In the genomic region with DNA sequence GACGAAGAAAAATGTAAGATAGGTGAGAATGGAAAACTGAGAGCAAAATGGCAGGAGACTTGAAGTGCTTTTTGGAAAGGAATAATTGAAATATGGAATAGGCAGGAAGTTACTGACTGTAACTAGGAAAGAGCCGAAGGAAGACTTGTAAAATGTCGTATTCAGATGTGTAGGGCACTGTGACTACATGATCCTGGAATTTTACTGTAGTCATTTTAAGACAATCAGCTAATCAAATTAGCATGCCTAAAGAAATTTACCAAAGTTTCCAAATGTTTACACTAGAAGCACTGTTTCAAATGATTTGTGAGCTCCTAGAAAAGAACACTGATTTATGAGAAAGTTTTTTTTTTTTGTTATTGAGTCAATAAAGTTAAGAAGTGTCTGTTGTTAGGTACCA, we compare ENCODE assay signal across 23 cellular contexts. TPM values are rescaled to one million over a fixed set of nuclear protein-coding genes. Genes with fewer than 3 reads are reported as not detected.
DNase-seq lines count a peak whose midpoint lies in the region; ATAC-seq, FAIRE-seq and TF ChIP-seq lines count a peak whose summit lies in the region.
"Had no signal": no experiment of that assay in that cellular context is flagged by ENCODE, and none has a peak within 500 bp of the region (broad histone marks: within the 10 kb centered on the region; RNA-seq: fewer than 3 reads in every experiment).

No MANE protein-coding gene starts in this region.

- H3K9me2 ChIP-seq in GM23248 (ENCODE audit: insufficient read depth) = no peaks in the 10 kb centered on the region

- CTCF ChIA-PET in IMR-90 (lab: Yijun Ruan, JAX) = interaction anchor here (1.3 kb wide), 1 partner anchor 9 kb away, joined by 3 read pairs; no protein-coding TSS in a partner anchor
- CTCF ChIA-PET in endothelial cell of umbilical vein (lab: Charles Lee) = interaction anchor here (0.7 kb wide), 1 partner anchor 120 kb away, joined by 3 read pairs; no protein-coding TSS in a partner anchor

- H4K91ac ChIP-seq in IMR-90 (ENCODE audit: insufficient read depth, low read depth, low read length) = no peak overlapping the region

- H2BK15ac ChIP-seq in IMR-90 (ENCODE audit: low read depth, low read length) = no peak overlapping the region

- H3K9me3 Mint-ChIP-seq in immature natural killer cell = no peaks in the 10 kb centered on the region
- H3K9me3 Mint-ChIP-seq: CD14-positive monocyte had no signal

- no peak overlapping the region for H3K18ac ChIP-seq in IMR-90 (ENCODE audit: low read depth, low read length)

- H4K5ac ChIP-seq in IMR-90 (ENCODE audit: low read depth, low read length) = no peak overlapping the region

- H4K8ac ChIP-seq in IMR-90 (ENCODE audit: low read depth in 2 of 2, low read length in 2 of 2) = no peak overlapping the region

- intact Hi-C loops in IMR-90 (cut with micrococcal nuclease) = loop anchor here (5.0 kb wide), 1 partner anchor 37 kb away; no protein-coding TSS in a partner anchor
- intact Hi-C loops in endothelial cell of umbilical vein (cut with micrococcal nuclease) = no loop called here
- intact Hi-C loops in gastrocnemius medialis (cut with DNase I; ENCODE audit: low total_unique reads) = no loop called here

- H3K9ac ChIP-seq in GM23248 (no peak overlapping the region), IMR-90 (ENCODE audit: low read depth, low read length) (no peak overlapping the region), endothelial cell of umbilical vein (replicated peaks; ENCODE audit: extremely low read depth, insufficient read depth, low read length) (no peak overlapping the region)

- FAIRE-seq in endothelial cell of umbilical vein (lab: Jason Lieb, UNC) = no peak
- FAIRE-seq: A204.1, H1 had no signal

- H2AFZ ChIP-seq in GM23248 (no peak overlapping the region), IMR-90 (replicated peaks; ENCODE audit: low read length, poor library complexity) (no peak overlapping the region), endothelial cell of umbilical vein (ENCODE audit: low read depth, low read length) (no peak overlapping the region)

- no peak for TF ChIP-seq RAD21 in IMR-90 (IDR thresholded peaks at IDR 0.05; ENCODE audit: low read length)

- no peaks in the 10 kb centered on the region for H4K20me1 ChIP-seq in GM23248 (ENCODE audit: insufficient read depth)
- no peaks in the 10 kb centered on the region for H4K20me1 ChIP-seq in IMR-90 (ENCODE audit: insufficient read depth, low read length)
- H4K20me1 ChIP-seq in endothelial cell of umbilical vein (replicated peaks; ENCODE audit: control insufficient read depth, extremely low read depth, insufficient read depth, low read length) = no peaks in the 10 kb centered on the region

- no peak overlapping the region for H2AK9ac ChIP-seq in IMR-90 (replicated peaks; ENCODE audit: low read depth, low read length, poor library complexity)

- no peak overlapping the region for H2BK120ac ChIP-seq in IMR-90 (ENCODE audit: low read depth, low read length)

- POLR2A ChIA-PET in IMR-90 (lab: Charles Lee; ENCODE audit: unreplicated experiment) (no interaction called here), endothelial cell of umbilical vein (lab: Charles Lee) (no interaction called here)

- H3K79me1 ChIP-seq in IMR-90 (ENCODE audit: low read depth in 1 of 2, low read length in 2 of 2) = peaks cover 0 to 5% of the 10 kb centered on the region in 2 experiments; a peak in 1 of 4 replicates

- H3K23ac ChIP-seq in IMR-90 (ENCODE audit: low read depth, low read length) = no peak overlapping the region

- H3F3A ChIP-seq in GM23248 (ENCODE audit: insufficient read depth) = peaks cover 14% of the 10 kb centered on the region; the same call in 1 of the 2 replicates

- peak overlapping the region in 1 of 6 donors; percentile 3 for H3K27ac Mint-ChIP-seq in immature natural killer cell

- no peaks in the 10 kb centered on the region for H3K9me1 ChIP-seq in IMR-90 (ENCODE audit: insufficient read depth, low read length)
- no peaks in the 10 kb centered on the region for H3K9me1 ChIP-seq in endothelial cell of umbilical vein (replicated peaks; ENCODE audit: control insufficient read depth, extremely low read depth, insufficient read depth, low read length)

- no peaks in the 10 kb centered on the region for H3K79me2 ChIP-seq in GM23248 (ENCODE audit: insufficient read depth)
- H3K79me2 ChIP-seq in endothelial cell of umbilical vein (ENCODE audit: control insufficient read depth, insufficient read depth, low read length) = no peaks in the 10 kb centered on the region

- peak; percentile 29; the same call in 1 of the 2 replicates for ATAC-seq in IMR-90 (ENCODE audit: low read depth)
- no peak for ATAC-seq in gastrocnemius medialis
- no peak for ATAC-seq in GM19395 (IDR thresholded peaks at IDR 0.05; ENCODE audit: unreplicated experiment)

- H3K14ac ChIP-seq in IMR-90 (replicated peaks; ENCODE audit: low read depth, low read length) = no peak overlapping the region

- H3K36me3 ChIP-seq in GM23248 (ENCODE audit: low read depth) (peaks cover 48% of the 10 kb centered on the region), IMR-90 (ENCODE audit: control insufficient read depth, insufficient read depth, low read length) (peaks cover 14% of the 10 kb centered on the region), endothelial cell of umbilical vein (ENCODE audit: control insufficient read depth in 2 of 2, extremely low read depth in 1 of 2, insufficient read depth in 2 of 2, low read length in 2 of 2) (peaks cover 3 to 8% of the 10 kb centered on the region in 2 experiments), gastrocnemius medialis (peaks cover 3 to 74% of the 10 kb centered on the region in 2 donors)

- TF ChIP-seq CTCF in AG09309 (IDR thresholded peaks at IDR 0.05; ENCODE audit: control insufficient read depth, insufficient read depth, low read depth, low read length, missing control alignments) (no peak), IMR-90 (conservative IDR thresholded peaks at IDR 0.05; ENCODE audit: low read depth, low read length) (no peak), endothelial cell of umbilical vein (IDR thresholded peaks at IDR 0.05; ENCODE audit: extremely low read depth in 1 of 2, insufficient read depth in 1 of 2, low read depth in 1 of 2, low read length in 2 of 2) (no peak), gastrocnemius medialis (IDR thresholded peaks at IDR 0.05 in 4 of 5, conservative IDR thresholded peaks at IDR 0.05 in 1 of 5) (no peak)

- H3K9me3 ChIP-seq in GM23248 (ENCODE audit: low read depth) (no peaks in the 10 kb centered on the region), IMR-90 (ENCODE audit: control insufficient read depth, insufficient read depth, low read length) (no peaks in the 10 kb centered on the region), endothelial cell of umbilical vein (replicated peaks; ENCODE audit: control insufficient read depth, insufficient read depth, low read length) (no peaks in the 10 kb centered on the region), gastrocnemius medialis (no peaks in the 10 kb centered on the region)

- H2BK5ac ChIP-seq in IMR-90 (ENCODE audit: low read depth, low read length, poor library complexity, severe bottlenecking) = no peak overlapping the region

- WGBS in GM23248 (ENCODE audit: low coverage in 1 of 2, low lambda C conversion rate in 2 of 2, missing lambda C conversion rate in 2 of 2), 2 experiments = 46 to 51% methylated on average over 3 of the region's 3 CpGs
- WGBS in IMR-90 (ENCODE audit: extremely low coverage in 2 of 2, insufficient read length in 1 of 2), 2 experiments = 75% methylated on average over 2 of the region's 3 CpGs; no CpG with 5 or more reads in 1 of the 2 experiments

- peak overlapping the region; percentile 23; the same call in 1 of the 2 replicates for H3K27ac ChIP-seq in GM23248
- no peak overlapping the region for H3K27ac ChIP-seq in IMR-90 (ENCODE audit: insufficient read depth, low read length)
- peak overlapping the region; percentile 18 for H3K27ac ChIP-seq in endothelial cell of umbilical vein (ENCODE audit: insufficient read depth, low read depth, low read length)
- no peak overlapping the region for H3K27ac ChIP-seq in gastrocnemius medialis

- no peak overlapping the region for H3K4me2 ChIP-seq in GM23248 (ENCODE audit: unreplicated experiment)
- no peak overlapping the region for H3K4me2 ChIP-seq in IMR-90 (ENCODE audit: low read depth, low read length)
- no peak overlapping the region for H3K4me2 ChIP-seq in endothelial cell of umbilical vein (ENCODE audit: insufficient read depth, low read length)

- peak; percentile 21 for DNase-seq in AG09309 (ENCODE audit: low read depth)
- peak; percentile 37 for DNase-seq in GM23248
- peak; percentile 13 for DNase-seq in IMR-90
- DNase-seq in endothelial cell of umbilical vein (ENCODE audit: low read depth, low spot score) = no peak
- DNase-seq in 8988T = no peak
- DNase-seq in gastrocnemius medialis = no peak
- DNase-seq in immature natural killer cell = no peak
- DNase-seq: COR-L47; DMS153; MV-4-11; NCI-H1417 treated with DMSO at 0.1 percent for 48 hours; NCI-H2029 treated with DMSO at 0.1 percent for 48 hours; NCI-H2171 treated with DMSO at 0.1 percent for 48 hours; NCI-H446 treated with DMSO at 0.1 percent for 48 hours; NK-92 treated with Interleukin-12 subunit alpha and Interleukin-12 subunit beta, amount 100 ng/mL, for 24 hours; SHP77; T-helper 2 cell had no signal

- H3K4me3 ChIP-seq in AG09309 (ENCODE audit: control insufficient read depth, low read depth, low read length) (no peak overlapping the region), GM23248 (no peak overlapping the region), IMR-90 (ENCODE audit: insufficient read depth, low read depth, low read length) (no peak overlapping the region), endothelial cell of umbilical vein (replicated peaks in 1 of 3; ENCODE audit: insufficient read depth in 1 of 3, low read depth in 1 of 3, low read length in 3 of 3) (no peak overlapping the region), gastrocnemius medialis (no peak overlapping the region)

- H3K36me3 Mint-ChIP-seq in immature natural killer cell = peaks cover 21 to 41% (median 25%) of the 10 kb centered on the region in 3 donors

- no peak overlapping the region for H3K4me3 Mint-ChIP-seq in immature natural killer cell
- H3K4me3 Mint-ChIP-seq: CD14-positive monocyte had no signal

- TF ChIP-seq POLR2A in IMR-90 (IDR thresholded peaks at IDR 0.05; ENCODE audit: low read depth, low read length) = no peak
- TF ChIP-seq POLR2A in endothelial cell of umbilical vein (IDR thresholded peaks at IDR 0.05; ENCODE audit: low read depth, low read length) = no peak
- no peak for TF ChIP-seq POLR2A in gastrocnemius medialis (IDR thresholded peaks at IDR 0.05)

- H3K56ac ChIP-seq in IMR-90 (ENCODE audit: extremely low read depth, insufficient read depth, low read length) = no peak overlapping the region

- H3K4ac ChIP-seq in IMR-90 (ENCODE audit: low read depth, low read length) = no peak overlapping the region

- peaks cover 0 to 2% (median 1%) of the 10 kb centered on the region in 3 donors for H3K27me3 Mint-ChIP-seq in immature natural killer cell (ENCODE audit: low read depth in 3 of 3)

- BruUV-seq in IMR-90 (replicated peaks; lab: Mats Ljungman, UMichigan) (no TSS peak), endothelial cell of umbilical vein (replicated peaks; lab: Mats Ljungman, UMichigan) (no TSS peak)

- in situ Hi-C loops in GM23248 (cut with MboI) = no loop called here
- in situ Hi-C loops in IMR-90 (cut with MboI; ENCODE audit: low sequenced_read_pairs) = no loop called here
- in situ Hi-C loops in gastrocnemius medialis (cut with MboI; ENCODE audit: low sequenced_read_pairs in 4 of 4) = no loop called here

- dilution Hi-C loops in IMR-90 (cut with HindIII; ENCODE audit: low sequenced_read_pairs, unreplicated experiment) = no loop called here
- dilution Hi-C loops in endothelial cell of umbilical vein (cut with MboI; ENCODE audit: extremely low pct_ligation_motif_present, low sequenced_read_pairs) = no loop called here

- no peaks in the 10 kb centered on the region for H3K4me1 Mint-ChIP-seq in immature natural killer cell
- H3K4me1 Mint-ChIP-seq: CD14-positive monocyte had no signal

- H2AK5ac ChIP-seq in IMR-90 (ENCODE audit: low read depth, low read length) = no peak overlapping the region

- H3K4me1 ChIP-seq in GM23248 (ENCODE audit: insufficient read depth) (peaks cover 9% of the 10 kb centered on the region), IMR-90 (ENCODE audit: control insufficient read depth, insufficient read depth, low read length) (no peaks in the 10 kb centered on the region), endothelial cell of umbilical vein (ENCODE audit: control insufficient read depth, extremely low read depth, insufficient read depth, low read length) (peaks cover 10% of the 10 kb centered on the region), gastrocnemius medialis (no peaks in the 10 kb centered on the region)

- no peak overlapping the region for H2BK20ac ChIP-seq in IMR-90 (ENCODE audit: low read depth, low read length)

- H3K27me3 ChIP-seq in GM23248 (replicated peaks; ENCODE audit: insufficient read depth) (no peaks in the 10 kb centered on the region), IMR-90 (ENCODE audit: control insufficient read depth, insufficient read depth, low read length) (no peaks in the 10 kb centered on the region), endothelial cell of umbilical vein (ENCODE audit: control insufficient read depth in 2 of 2, insufficient read depth in 2 of 2, low read length in 2 of 2) (no peaks in the 10 kb centered on the region), gastrocnemius medialis (no peaks in the 10 kb centered on the region)

RNA-seq across cellular contexts. Expression of a gene that starts 21.2 kb away (rescaled TPM):
- total RNA-seq in GM23248 (2014; rRNA removed; shearing (Covaris generic)) = not detected in 2 replicates
- not detected in 2 replicates for polyA plus RNA-seq in GM23248 (2016; fragmentation: Nextera tagmentation; extraction: Ambion mirVana)
- not detected in 2 replicates for total RNA-seq in IMR-90 (2012; rRNA removed)
- polyA plus RNA-seq in IMR-90 (2012; rRNA removed) = not detected in 2 replicates
- not detected in 2 replicates for polyA plus RNA-seq in IMR-90 (2012; cell fraction: cytosol; rRNA removed)
- polyA plus RNA-seq in IMR-90 (2012; cell fraction: nucleus; rRNA removed; ENCODE audit: low replicate concordance) = not detected in 2 replicates
- not detected in 2 replicates for total RNA-seq in endothelial cell of umbilical vein
- polyA plus RNA-seq in endothelial cell of umbilical vein = not detected in 2 replicates
- polyA plus RNA-seq in endothelial cell of umbilical vein (2011; cell fraction: cytosol; rRNA removed) = not detected in 2 replicates
- polyA plus RNA-seq in endothelial cell of umbilical vein (2011; cell fraction: nucleus; rRNA removed) = not detected in 2 replicates
- not detected in 2 replicates for polyA plus RNA-seq in endothelial cell of umbilical vein (2012)
- not detected in 2 replicates for polyA minus RNA-seq in endothelial cell of umbilical vein
- polyA minus RNA-seq in endothelial cell of umbilical vein (2011; cell fraction: cytosol; rRNA and poly(A)+ RNA removed) = not detected
- not detected in 2 replicates for polyA minus RNA-seq in endothelial cell of umbilical vein (2011; cell fraction: nucleus; rRNA and poly(A)+ RNA removed)
- not detected for total RNA-seq in gastrocnemius medialis
- polyA plus RNA-seq in immature natural killer cell = not detected
- total RNA-seq: G401, H1, OCI-LY7 had no signal
- polyA plus RNA-seq: CD14-positive monocyte, H1 had no signal

RNA-seq across cellular contexts. Expression of a gene that starts 41.8 kb away (rescaled TPM):
- total RNA-seq in GM23248 (2014; rRNA removed; shearing (Covaris generic)) = not detected in 2 replicates
- polyA plus RNA-seq in GM23248 (2016; fragmentation: Nextera tagmentation; extraction: Ambion mirVana) (not detected in 2 replicates), IMR-90 (2012; rRNA removed) (not detected in 2 replicates), endothelial cell of umbilical vein (0.10 and 0.18 TPM in 2 replicates), immature natural killer cell (not detected)
- total RNA-seq in IMR-90 (2012; rRNA removed) (not detected in 2 replicates), endothelial cell of umbilical vein (0.12 and 0.20 TPM in 2 replicates), gastrocnemius medialis (not detected)
- polyA plus RNA-seq in IMR-90 (2012; cell fraction: cytosol; rRNA removed) = not detected in 2 replicates
- polyA plus RNA-seq in IMR-90 (2012; cell fraction: nucleus; rRNA removed; ENCODE audit: low replicate concordance) = not detected in 2 replicates
- 0.05 and 0.17 TPM in 2 replicates for polyA plus RNA-seq in endothelial cell of umbilical vein (2011; cell fraction: cytosol; rRNA removed)
- 0.90 and 1.3 TPM in 2 replicates for polyA plus RNA-seq in endothelial cell of umbilical vein (2011; cell fraction: nucleus; rRNA removed)
- 1.1 and 1.9 TPM in 2 replicates for polyA plus RNA-seq in endothelial cell of umbilical vein (2012)
- 0.11 and 0.53 TPM in 2 replicates for polyA minus RNA-seq in endothelial cell of umbilical vein
- polyA minus RNA-seq in endothelial cell of umbilical vein (2011; cell fraction: cytosol; rRNA and poly(A)+ RNA removed) = not detected
- not detected in 2 replicates for polyA minus RNA-seq in endothelial cell of umbilical vein (2011; cell fraction: nucleus; rRNA and poly(A)+ RNA removed)
- total RNA-seq: G401, OCI-LY7 had no signal
- polyA plus RNA-seq: CD14-positive monocyte had no signal

Comparison
In these comparisons a context has a peak if more than half of its experiments do, and no peak if none do; other contexts are left out.
1. DNase-seq: peak in AG09309 (single experiment), GM23248 (single experiment) and IMR-90 (single experiment); none in endothelial cell of umbilical vein (single experiment), 8988T (single experiment), gastrocnemius medialis (0 of 2) and immature natural killer cell (0 of 3).
2. H3K27ac ChIP-seq: peak in GM23248 (single experiment) and endothelial cell of umbilical vein (single experiment); none in IMR-90 (single experiment) and gastrocnemius medialis (0 of 4).